In genomic region chr15:82064824-82065223, GRCh38 we compare ENCODE assay signal across 27 cellular contexts. TPM values are rescaled to one million over a fixed set of nuclear protein-coding genes. Genes with fewer than 3 reads are reported as not detected.
DNase-seq lines count a peak whose midpoint lies in the region; ATAC-seq and TF ChIP-seq lines count a peak whose summit lies in the region.
"Had no signal": no experiment of that assay in that cellular context is flagged by ENCODE, and none has a peak within 500 bp of the region (broad histone marks: within the 10 kb centered on the region; RNA-seq: fewer than 3 reads in every experiment).

No MANE protein-coding gene starts in this region.

- no peaks in the 10 kb centered on the region for H3K36me3 Mint-ChIP-seq in activated CD4-positive, alpha-beta memory T cell treated with anti-CD3 and anti-CD28 coated beads for 36 hours
- H3K36me3 Mint-ChIP-seq in activated CD4-positive, alpha-beta memory T cell treated with anti-CD3 and anti-CD28 coated beads, Interleukin-2, amount 10 ng/mL, durations not matched to agents 7 days and 5 days (ENCODE audit: low read depth), result no peaks in the 10 kb centered on the region
- no peaks in the 10 kb centered on the region for H3K36me3 Mint-ChIP-seq in nephron progenitor cell (ENCODE audit: low read depth)
- H3K36me3 Mint-ChIP-seq: activated naive CD4-positive, alpha-beta T cell treated with anti-CD3 and anti-CD28 coated beads, Interleukin-2, amount 50 U/mL, for 72 hours; neural progenitor cell had no signal

- POLR2A ChIA-PET in activated CD4-positive, alpha-beta memory T cell treated with anti-CD3 and anti-CD28 coated beads for 36 hours (lab: Charles Lee), result no interaction called here
- POLR2A ChIA-PET in activated CD4-positive, alpha-beta memory T cell treated with anti-CD3 and anti-CD28 coated beads, Interleukin-2, amount 10 ng/mL, durations not matched to agents 7 days and 5 days (lab: Charles Lee), result no interaction called here

- H3K4me1 Mint-ChIP-seq in activated CD4-positive, alpha-beta memory T cell treated with anti-CD3 and anti-CD28 coated beads for 36 hours (ENCODE audit: low read depth), result no peaks in the 10 kb centered on the region
- no peaks in the 10 kb centered on the region for H3K4me1 Mint-ChIP-seq in activated CD4-positive, alpha-beta memory T cell treated with anti-CD3 and anti-CD28 coated beads, Interleukin-2, amount 10 ng/mL, durations not matched to agents 7 days and 5 days
- H3K4me1 Mint-ChIP-seq in nephron progenitor cell, result peaks cover 27% of the 10 kb centered on the region
- H3K4me1 Mint-ChIP-seq: central memory CD8-positive, alpha-beta T cell had no signal

- peaks cover 2% of the 10 kb centered on the region; the same call in 1 of the 2 replicates for H3K9me3 ChIP-seq in MG63
- H3K9me3 ChIP-seq: psoas muscle, upper lobe of right lung had no signal

- CTCF ChIA-PET in activated CD4-positive, alpha-beta memory T cell treated with anti-CD3 and anti-CD28 coated beads for 36 hours (lab: Charles Lee), result no interaction called here
- CTCF ChIA-PET in activated CD4-positive, alpha-beta memory T cell treated with anti-CD3 and anti-CD28 coated beads, Interleukin-2, amount 10 ng/mL, durations not matched to agents 7 days and 5 days (lab: Charles Lee), result no interaction called here

- TF ChIP-seq CTCF in choroid plexus epithelial cell (conservative IDR thresholded peaks at IDR 0.05; ENCODE audit: low read depth, low read length) (no peak), nephron progenitor cell (IDR thresholded peaks at IDR 0.05) (no peak)

- ATAC-seq in sciatic nerve, result no peak
- ATAC-seq in HG02763 (IDR thresholded peaks at IDR 0.05; ENCODE audit: unreplicated experiment), result no peak
- ATAC-seq: GM23338, psoas muscle, upper lobe of right lung had no signal

- intact Hi-C loops in activated CD4-positive, alpha-beta memory T cell treated with anti-CD3 and anti-CD28 coated beads for 36 hours (cut with micrococcal nuclease), result no loop called here
- intact Hi-C loops in sciatic nerve (cut with DNase I), result no loop called here

- H3K9me3 Mint-ChIP-seq in activated CD4-positive, alpha-beta memory T cell treated with anti-CD3 and anti-CD28 coated beads for 36 hours, result no peaks in the 10 kb centered on the region
- no peaks in the 10 kb centered on the region for H3K9me3 Mint-ChIP-seq in activated CD4-positive, alpha-beta memory T cell treated with anti-CD3 and anti-CD28 coated beads, Interleukin-2, amount 10 ng/mL, durations not matched to agents 7 days and 5 days
- no peaks in the 10 kb centered on the region for H3K9me3 Mint-ChIP-seq in nephron progenitor cell
- H3K9me3 Mint-ChIP-seq: activated naive CD4-positive, alpha-beta T cell treated with anti-CD3 and anti-CD28 coated beads, Interleukin-2, amount 50 U/mL, for 72 hours; activated T-helper 1 cell treated with anti-CD3 and anti-CD28 coated beads, Interleukin-12 subunit alpha, Interleukin-12 subunit beta, Interleukin-2, Interleukin-4 antibody, amounts not matched to agents 30 ng/mL and 10 ng/mL and 1 ng/mL, durations not matched to agents 14 hours and 24 hours and 36 hours; central memory CD8-positive, alpha-beta T cell; neural progenitor cell had no signal

- H3K4me3 ChIP-seq in MG63 (no peak overlapping the region), choroid plexus epithelial cell (ENCODE audit: low read depth, low read length) (no peak overlapping the region)
- H3K4me3 ChIP-seq: GM23338, neural progenitor cell, PC-9, psoas muscle, skin epidermis, upper lobe of right lung had no signal

- peak; percentile 18 for DNase-seq in activated CD4-positive, alpha-beta memory T cell treated with anti-CD3 and anti-CD28 coated beads for 36 hours
- DNase-seq in activated CD4-positive, alpha-beta memory T cell treated with anti-CD3 and anti-CD28 coated beads, Interleukin-2, amount 10 ng/mL, durations not matched to agents 7 days and 5 days, result no peak
- DNase-seq in MG63 (peak; percentile 18), choroid plexus epithelial cell (ENCODE audit: low read depth) (peak; percentile 41), nephron progenitor cell (no peak), hippocampal formation (lab: John Stamatoyannopoulos, UW) (no peak), sciatic nerve (ENCODE audit: low spot score) (no peak)
- DNase-seq: 8988T; activated CD4-positive, alpha-beta T cell treated with anti-CD3 and anti-CD28 coated beads for 4 hours; DMS53; hypothalamus; KBM-7; NCI-H2171; NCI-H524 treated with DMSO at 0.1 percent for 48 hours; NK-92 treated with Interleukin-12 subunit alpha and Interleukin-12 subunit beta, amount 100 ng/mL, for 24 hours; PC-9; psoas muscle; substantia nigra; upper lobe of right lung had no signal

- no peak overlapping the region for H3K4me3 Mint-ChIP-seq in activated CD4-positive, alpha-beta memory T cell treated with anti-CD3 and anti-CD28 coated beads for 36 hours
- H3K4me3 Mint-ChIP-seq in activated CD4-positive, alpha-beta memory T cell treated with anti-CD3 and anti-CD28 coated beads, Interleukin-2, amount 10 ng/mL, durations not matched to agents 7 days and 5 days, result no peak overlapping the region
- no peak overlapping the region for H3K4me3 Mint-ChIP-seq in nephron progenitor cell
- H3K4me3 Mint-ChIP-seq: activated T-helper 1 cell treated with anti-CD3 and anti-CD28 coated beads, Interleukin-12 subunit alpha, Interleukin-12 subunit beta, Interleukin-2, Interleukin-4 antibody, amounts not matched to agents 30 ng/mL and 10 ng/mL and 1 ng/mL, durations not matched to agents 14 hours and 24 hours and 36 hours; B cell; central memory CD8-positive, alpha-beta T cell; GM23338; neural progenitor cell had no signal

- no peak overlapping the region for H3K27ac Mint-ChIP-seq in activated CD4-positive, alpha-beta memory T cell treated with anti-CD3 and anti-CD28 coated beads for 36 hours
- no peak overlapping the region for H3K27ac Mint-ChIP-seq in activated CD4-positive, alpha-beta memory T cell treated with anti-CD3 and anti-CD28 coated beads, Interleukin-2, amount 10 ng/mL, durations not matched to agents 7 days and 5 days
- peak overlapping the region; percentile 31 for H3K27ac Mint-ChIP-seq in nephron progenitor cell
- H3K27ac Mint-ChIP-seq: activated naive CD4-positive, alpha-beta T cell treated with anti-CD3 and anti-CD28 coated beads, Interleukin-2, amount 50 U/mL, for 72 hours; activated T-helper 1 cell treated with anti-CD3 and anti-CD28 coated beads, Interleukin-12 subunit alpha, Interleukin-12 subunit beta, Interleukin-2, Interleukin-4 antibody, amounts not matched to agents 30 ng/mL and 10 ng/mL and 1 ng/mL, durations not matched to agents 14 hours and 24 hours and 36 hours; B cell; GM23338 had no signal

- peaks cover 33% of the 10 kb centered on the region for H3K27me3 Mint-ChIP-seq in activated CD4-positive, alpha-beta memory T cell treated with anti-CD3 and anti-CD28 coated beads for 36 hours
- peaks cover 22% of the 10 kb centered on the region for H3K27me3 Mint-ChIP-seq in activated CD4-positive, alpha-beta memory T cell treated with anti-CD3 and anti-CD28 coated beads, Interleukin-2, amount 10 ng/mL, durations not matched to agents 7 days and 5 days
- peaks cover 21% of the 10 kb centered on the region for H3K27me3 Mint-ChIP-seq in nephron progenitor cell (ENCODE audit: low read depth, poor library complexity)

- no peaks in the 10 kb centered on the region for H3K36me3 ChIP-seq in MG63
- H3K36me3 ChIP-seq: neural progenitor cell, upper lobe of right lung had no signal

- H3K27me3 ChIP-seq in MG63, result peaks cover 5% of the 10 kb centered on the region

RNA-seq across cellular contexts. Expression of gene MEX3B, which starts 19.0 kb away (rescaled TPM):
- total RNA-seq in activated CD4-positive, alpha-beta memory T cell treated with anti-CD3 and anti-CD28 coated beads for 36 hours, result under 1 TPM; 0.67 to 0.82 TPM
- total RNA-seq in activated CD4-positive, alpha-beta memory T cell treated with anti-CD3 and anti-CD28 coated beads, Interleukin-2, amount 10 ng/mL, durations not matched to agents 7 days and 5 days, result under 1 TPM; 0.91 to 0.93 TPM
- total RNA-seq in MG63 (2014; rRNA removed; shearing (Covaris generic); ENCODE audit: low replicate concordance), result 4.0 and 6.2 TPM in 2 replicates
- 3.3 TPM for total RNA-seq in sciatic nerve
- total RNA-seq: PC-9 had no signal

Comparison
In these comparisons a context has a peak if more than half of its experiments do, and no peak if none do; other contexts are left out.
1. DNase-seq: peak in activated CD4-positive, alpha-beta memory T cell treated with anti-CD3 and anti-CD28 coated beads for 36 hours (single experiment), MG63 (single experiment) and choroid plexus epithelial cell (single experiment); none in activated CD4-positive, alpha-beta memory T cell treated with anti-CD3 and anti-CD28 coated beads, Interleukin-2, amount 10 ng/mL, durations not matched to agents 7 days and 5 days (single experiment), nephron progenitor cell (single experiment), hippocampal formation (0 of 2) and sciatic nerve (single experiment).